Comparison of ENCODE assay signal across 8 cellular contexts in the genomic region with DNA sequence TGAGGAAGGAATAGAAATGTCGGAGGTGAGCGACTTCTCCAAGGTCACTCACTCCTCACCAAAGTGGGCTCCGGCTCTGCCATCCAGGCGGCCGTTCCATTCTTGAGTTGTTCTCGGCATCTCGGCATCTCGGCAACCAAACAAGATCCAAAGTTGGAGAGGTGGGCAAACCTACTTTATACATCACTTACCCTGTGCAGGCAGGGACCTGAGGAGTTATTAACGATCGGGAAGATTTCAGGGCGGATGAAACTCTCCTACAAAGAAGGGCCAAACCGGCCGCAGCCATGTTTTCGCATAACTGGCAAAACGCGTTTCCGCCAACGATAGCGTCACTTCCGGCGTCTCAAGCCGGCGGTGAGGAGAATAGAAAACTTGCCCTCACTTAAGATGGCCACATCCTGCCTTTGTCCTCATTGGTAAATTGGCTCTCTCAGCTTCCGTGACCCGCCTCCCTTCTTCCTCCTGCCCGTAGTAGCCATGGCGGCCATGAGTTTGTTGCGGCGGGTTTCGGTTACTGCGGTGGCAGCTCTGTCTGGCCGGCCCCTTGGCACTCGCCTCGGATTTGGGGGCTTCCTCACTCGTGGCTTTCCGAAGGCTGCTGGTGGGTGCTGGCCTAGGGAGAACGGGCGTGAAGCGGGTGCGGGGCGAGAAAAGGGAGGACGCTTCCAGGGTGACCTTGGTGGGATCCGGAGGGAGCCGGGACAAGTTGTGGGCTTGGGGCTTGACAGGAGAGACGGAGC. TPM values are rescaled to one million over a fixed set of nuclear protein-coding genes. Genes with fewer than 3 reads are reported as not detected.
DNase-seq lines count a peak whose midpoint lies in the region; ATAC-seq and TF ChIP-seq lines count a peak whose summit lies in the region.

Gene MRPL47, minus strand, starts transcription at position 303 of the 743 bp plus-strand sequence. Its CDS starts 14 bp downstream, at position 289.
Gene NDUFB5, plus strand, starts transcription at position 459 of the 743 bp plus-strand sequence. Its CDS starts 22 bp downstream, at position 481.

- peak within 1 kb of the TSS; percentile 84 for H3K27ac ChIP-seq in colonic mucosa

- H3K27me3 ChIP-seq in BE2C, result no peaks in the 10 kb centered on the region
- no peaks in the 10 kb centered on the region for H3K27me3 ChIP-seq in colonic mucosa

- intact Hi-C loops in colonic mucosa (cut with DNase I), result no loop called here

- H3K4me1 ChIP-seq in BE2C, result no peaks in the 10 kb centered on the region
- no peaks in the 10 kb centered on the region for H3K4me1 ChIP-seq in colonic mucosa

- peak within 1 kb of the TSS; percentile 67 for H3K4me3 ChIP-seq in BE2C (ENCODE audit: low read depth, low read length)
- peak within 1 kb of the TSS; percentile 78 for H3K4me3 ChIP-seq in colonic mucosa

- peak; percentile 97 for ATAC-seq in HG03460 (IDR thresholded peaks at IDR 0.05; ENCODE audit: unreplicated experiment)

- H3K9ac ChIP-seq in colonic mucosa (ENCODE audit: low read depth in 2 of 2, low read length in 2 of 2), result peak within 1 kb of the TSS; percentile 87 to 97

- H3K36me3 ChIP-seq in BE2C (peaks cover 34% of the 10 kb centered on the region), colonic mucosa (no peaks in the 10 kb centered on the region)

- H3K9me3 ChIP-seq in BE2C (no peaks in the 10 kb centered on the region), colonic mucosa (no peaks in the 10 kb centered on the region)

- TF ChIP-seq CTCF in BE2C (IDR thresholded peaks at IDR 0.05; ENCODE audit: low read depth, low read length) (no peak), colonic mucosa (IDR thresholded peaks at IDR 0.05) (no peak)

- DNase-seq in BE2C (peak; percentile 90), GM19240 (ENCODE audit: insufficient read length, low spot score) (peak; percentile 71), NCI-H526 (lab: John Stamatoyannopoulos, UW) (peak; percentile 92 to 97), colonic mucosa (peak; percentile 95), kidney tubule cell (ENCODE audit: low spot score) (peak; percentile 96)
- DNase-seq in activated CD4-positive, alpha-beta T cell treated with anti-CD3 and anti-CD28 coated beads for 48 hours, result peak; percentile 94
- peak; percentile 82 to 95 (median 88) for DNase-seq in stimulated activated CD4-positive, alpha-beta T cell treated with anti-CD3 and anti-CD28 coated beads, Interleukin-1b, Interleukin-23, amount 100 ng/mL, for 24 hours (ENCODE audit: low read depth in 4 of 4, low spot score in 1 of 4)

RNA-seq across cellular contexts. Expression of gene MRPL47, which starts in this region (rescaled TPM):
- 49.1 TPM for polyA plus RNA-seq in BE2C (2012; ENCODE audit: insufficient read depth, insufficient read length, low read depth)
- total RNA-seq in colonic mucosa, result 10 to 100 TPM; 37.3 to 46.4 TPM

RNA-seq across cellular contexts. Expression of gene NDUFB5, which starts in this region (rescaled TPM):
- polyA plus RNA-seq in BE2C (2012; ENCODE audit: insufficient read depth, insufficient read length, low read depth), result 174 TPM
- total RNA-seq in colonic mucosa, result 100 to 1,000 TPM; 154 to 159 TPM

Comparison
In these comparisons a context has a peak if more than half of its experiments do, and no peak if none do; other contexts are left out.
1. Peak in every context shown above with its lines: DNase-seq, ATAC-seq, H3K4me3 ChIP-seq and H3K27ac ChIP-seq.